In the genomic region with DNA sequence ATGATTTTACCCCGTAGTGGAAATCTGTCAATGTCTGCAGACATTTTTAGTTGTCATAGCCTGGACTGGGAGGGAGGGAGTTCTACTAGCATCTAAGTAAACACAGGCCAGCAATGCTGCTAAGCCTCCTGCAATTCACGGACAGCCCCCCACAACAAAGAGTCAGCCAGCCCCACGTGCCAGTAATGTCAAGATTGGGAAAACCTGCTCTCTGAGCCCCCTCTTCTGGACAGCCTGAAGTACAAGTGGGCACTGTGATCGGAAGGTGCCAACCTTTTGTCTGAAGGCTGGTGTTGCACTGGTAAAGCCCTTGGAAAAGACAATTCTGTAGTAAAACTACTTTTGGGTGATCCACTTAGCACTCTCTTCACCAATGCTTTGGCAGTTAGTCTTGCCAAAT, we compare ENCODE assay signal across 29 cellular contexts.
"Had no signal": no experiment of that assay in that cellular context is flagged by ENCODE, and none has a peak within 500 bp of the region (broad histone marks: within the 10 kb centered on the region; RNA-seq: fewer than 3 reads in every experiment).

No MANE protein-coding gene starts in this region.

- H3K4me1 Mint-ChIP-seq: activated naive CD4-positive, alpha-beta T cell treated with anti-CD3 and anti-CD28 coated beads, Interleukin-2, amount 50 U/mL, for 24 hours; activated naive CD8-positive, alpha-beta T cell treated with anti-CD3 and anti-CD28 coated beads, Interleukin-2, amount 50 U/mL, for 24 hours; activated T-helper 17 cell treated with anti-CD3 and anti-CD28 coated beads, Interleukin-2, amount 50 U/mL, for 72 hours; immature natural killer cell; memory B cell; stimulated activated naive B cell treated with anti-CD40 and anti-IgM and Interleukin-4, amounts not matched to agents 10 μg/mL and 1 μg/mL and 100 μg/mL, for 72 hours had no signal

- H3K27me3 ChIP-seq: breast epithelium, stomach, thyroid gland, upper lobe of left lung, vagina had no signal

- ATAC-seq: activated CD8-positive, alpha-beta T cell treated with anti-CD3 and anti-CD28 coated beads for 36 hours; activated naive CD8-positive, alpha-beta T cell treated with anti-CD3 and anti-CD28 coated beads, Interleukin-2, amount 50 U/mL, for 24 hours; activated T-cell treated with anti-CD3 and anti-CD28 coated beads, Interleukin-2, amount 50 U/mL, for 4 hours; activated T-helper 17 cell treated with anti-CD3 and anti-CD28 coated beads, Interleukin-2, amount 50 U/mL, for 72 hours; esophagus mucosa; naive thymus-derived CD4-positive, alpha-beta T cell; psoas muscle; stimulated activated naive B cell treated with anti-CD40 and anti-IgM and Interleukin-4, amounts not matched to agents 10 μg/mL and 1 μg/mL and 100 μg/mL, for 72 hours had no signal

- H3K9me3 Mint-ChIP-seq: activated CD8-positive, alpha-beta T cell treated with anti-CD3 and anti-CD28 coated beads for 36 hours; activated naive CD4-positive, alpha-beta T cell treated with anti-CD3 and anti-CD28 coated beads, Interleukin-2, amount 50 U/mL, for 24 hours; activated naive CD8-positive, alpha-beta T cell treated with anti-CD3 and anti-CD28 coated beads, Interleukin-2, amount 50 U/mL, for 24 hours; activated T-cell treated with anti-CD3 and anti-CD28 coated beads, Interleukin-2, amount 50 U/mL, for 4 hours; activated T-helper 17 cell treated with anti-CD3 and anti-CD28 coated beads, Interleukin-2, amount 50 U/mL, for 72 hours; immature natural killer cell; memory B cell; naive thymus-derived CD4-positive, alpha-beta T cell; stimulated activated naive B cell treated with anti-CD40 and anti-IgM and Interleukin-4, amounts not matched to agents 10 μg/mL and 1 μg/mL and 100 μg/mL, for 72 hours had no signal

- H3K27me3 Mint-ChIP-seq: activated naive CD4-positive, alpha-beta T cell treated with anti-CD3 and anti-CD28 coated beads, Interleukin-2, amount 50 U/mL, for 24 hours had no signal

- DNase-seq: activated CD4-positive, alpha-beta T cell treated with anti-CD3 and anti-CD28 coated beads for 1 hour; activated CD4-positive, alpha-beta T cell treated with anti-CD3 and anti-CD28 coated beads, Interleukin-2, amount 50 U/mL, for 1 hour; activated CD8-positive, alpha-beta T cell treated with anti-CD3 and anti-CD28 coated beads for 36 hours; activated gamma-delta T cell treated with Interleukin-2 at 50 U/mL for 16 hours; activated naive CD8-positive, alpha-beta T cell treated with anti-CD3 and anti-CD28 coated beads, Interleukin-2, amount 50 U/mL, for 24 hours; activated T-cell treated with anti-CD3 and anti-CD28 coated beads, Interleukin-2, amount 50 U/mL, for 4 hours; central memory CD4-positive, alpha-beta T cell; foreskin fibroblast; hippocampal formation; immature natural killer cell; kidney; midbrain; naive thymus-derived CD4-positive, alpha-beta T cell; nucleus accumbens; psoas muscle; stimulated activated CD4-positive, alpha-beta T cell treated with anti-CD3 and anti-CD28 coated beads, Interleukin-1b, Interleukin-23, amount 100 ng/mL, for 48 hours; stimulated activated CD4-positive, alpha-beta T cell treated with anti-CD3 and anti-CD28 coated beads, Interleukin-4, amount 100 ng/mL, for 4 hours; stimulated activated naive B cell treated with anti-CD40 and anti-IgM and Interleukin-4, amounts not matched to agents 10 μg/mL and 1 μg/mL and 100 μg/mL, for 72 hours; stomach; thyroid gland; upper lobe of left lung had no signal

- H3K9me3 ChIP-seq: breast epithelium, psoas muscle, stomach, thyroid gland, upper lobe of left lung, vagina had no signal

- H3K4me1 ChIP-seq: breast epithelium, psoas muscle, stomach, thyroid gland, upper lobe of left lung, vagina had no signal

- H3K27ac ChIP-seq: breast epithelium, parathyroid adenoma, psoas muscle, stomach, thyroid gland, upper lobe of left lung, vagina had no signal

- H3K9ac ChIP-seq: parathyroid adenoma had no signal

- H3K27ac Mint-ChIP-seq: activated CD8-positive, alpha-beta T cell treated with anti-CD3 and anti-CD28 coated beads for 36 hours; activated naive CD4-positive, alpha-beta T cell treated with anti-CD3 and anti-CD28 coated beads, Interleukin-2, amount 50 U/mL, for 24 hours; activated naive CD8-positive, alpha-beta T cell treated with anti-CD3 and anti-CD28 coated beads, Interleukin-2, amount 50 U/mL, for 24 hours; activated T-helper 17 cell treated with anti-CD3 and anti-CD28 coated beads, Interleukin-2, amount 50 U/mL, for 72 hours; immature natural killer cell; memory B cell; naive thymus-derived CD4-positive, alpha-beta T cell; stimulated activated naive B cell treated with anti-CD40 and anti-IgM and Interleukin-4, amounts not matched to agents 10 μg/mL and 1 μg/mL and 100 μg/mL, for 72 hours had no signal

- FAIRE-seq: kidney had no signal

- H3K4me2 ChIP-seq: smooth muscle cell had no signal

- H2AFZ ChIP-seq: parathyroid adenoma had no signal

- H3K4me3 ChIP-seq: breast epithelium, psoas muscle, smooth muscle cell, stomach, thyroid gland, upper lobe of left lung, vagina had no signal

- H3K36me3 Mint-ChIP-seq: activated naive CD4-positive, alpha-beta T cell treated with anti-CD3 and anti-CD28 coated beads, Interleukin-2, amount 50 U/mL, for 24 hours; immature natural killer cell; memory B cell; naive thymus-derived CD4-positive, alpha-beta T cell; stimulated activated naive B cell treated with anti-CD40 and anti-IgM and Interleukin-4, amounts not matched to agents 10 μg/mL and 1 μg/mL and 100 μg/mL, for 72 hours had no signal

- H3K4me3 Mint-ChIP-seq: activated CD8-positive, alpha-beta T cell treated with anti-CD3 and anti-CD28 coated beads for 36 hours; activated naive CD4-positive, alpha-beta T cell treated with anti-CD3 and anti-CD28 coated beads, Interleukin-2, amount 50 U/mL, for 24 hours; activated naive CD8-positive, alpha-beta T cell treated with anti-CD3 and anti-CD28 coated beads, Interleukin-2, amount 50 U/mL, for 24 hours; activated T-cell treated with anti-CD3 and anti-CD28 coated beads, Interleukin-2, amount 50 U/mL, for 4 hours; activated T-helper 17 cell treated with anti-CD3 and anti-CD28 coated beads, Interleukin-2, amount 50 U/mL, for 72 hours; immature natural killer cell; memory B cell; naive thymus-derived CD4-positive, alpha-beta T cell; stimulated activated naive B cell treated with anti-CD40 and anti-IgM and Interleukin-4, amounts not matched to agents 10 μg/mL and 1 μg/mL and 100 μg/mL, for 72 hours had no signal

- H3K79me2 ChIP-seq: parathyroid adenoma had no signal

- H3K36me3 ChIP-seq: breast epithelium, stomach, thyroid gland, upper lobe of left lung, vagina had no signal
